In the genomic region with DNA sequence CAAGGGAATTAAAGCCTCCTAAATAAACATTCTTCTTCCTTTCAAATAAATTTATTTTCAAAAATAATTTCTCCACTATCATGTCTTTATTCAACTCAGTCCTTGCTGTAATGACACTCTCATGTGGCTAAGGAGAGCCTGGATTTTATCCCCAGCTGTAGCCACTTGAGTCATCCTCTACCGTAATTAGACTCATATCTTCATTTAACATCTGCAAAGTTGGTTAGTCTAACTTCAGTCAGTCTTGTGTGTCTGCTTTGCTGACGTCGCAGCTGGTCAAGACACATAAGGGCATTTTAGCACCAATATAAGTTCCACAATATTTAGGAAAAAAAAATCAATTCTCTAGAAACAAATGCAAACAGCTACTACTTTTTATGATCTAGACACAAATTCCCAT, we compare ENCODE assay signal across 1 cellular context.
TF ChIP-seq lines count a peak whose summit lies in the region.

No MANE protein-coding gene starts in this region.

TF ChIP-seq in K562, 482 proteins besides CTCF, POLR2A, EP300 and RAD21 (continued from another document):
- TF ChIP-seq, protein P1, sequence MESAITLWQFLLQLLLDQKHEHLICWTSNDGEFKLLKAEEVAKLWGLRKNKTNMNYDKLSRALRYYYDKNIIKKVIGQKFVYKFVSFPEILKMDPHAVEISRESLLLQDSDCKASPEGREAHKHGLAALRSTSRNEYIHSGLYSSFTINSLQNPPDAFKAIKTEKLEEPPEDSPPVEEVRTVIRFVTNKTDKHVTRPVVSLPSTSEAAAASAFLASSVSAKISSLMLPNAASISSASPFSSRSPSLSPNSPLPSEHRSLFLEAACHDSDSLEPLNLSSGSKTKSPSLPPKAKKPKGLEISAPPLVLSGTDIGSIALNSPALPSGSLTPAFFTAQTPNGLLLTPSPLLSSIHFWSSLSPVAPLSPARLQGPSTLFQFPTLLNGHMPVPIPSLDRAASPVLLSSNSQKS (CRISPR knock-in tag; IDR thresholded peaks at IDR 0.05), result no peak
- TF ChIP-seq HMG20B (CRISPR knock-in tag; IDR thresholded peaks at IDR 0.05) (no peak), PPARD (CRISPR knock-in tag; IDR thresholded peaks at IDR 0.05) (no peak), JUND (IDR thresholded peaks at IDR 0.05; ENCODE audit: borderline replicate concordance, low read depth, low read length) (peak; percentile 55; the same call in 1 of the 2 replicates), JUND (tag; IDR thresholded peaks at IDR 0.05; ENCODE audit: borderline replicate concordance, low read depth, low read length) (peak; percentile 61; the same call in 1 of the 3 replicates), C11orf30 (IDR thresholded peaks at IDR 0.05; ENCODE audit: low read depth) (no peak), ZNF217 (CRISPR knock-in tag; IDR thresholded peaks at IDR 0.05) (no peak), MCM5 (IDR thresholded peaks at IDR 0.05; ENCODE audit: low read depth) (no peak), RBBP5 (IDR thresholded peaks at IDR 0.05; ENCODE audit: borderline replicate concordance, insufficient read depth, low read length, poor library complexity, severe bottlenecking) (no peak), SMC3 (conservative IDR thresholded peaks at IDR 0.05; ENCODE audit: insufficient read depth, low read depth, low read length) (no peak), MCM3 (IDR thresholded peaks at IDR 0.05) (no peak), BRCA1 (IDR thresholded peaks at IDR 0.05) (no peak), BRCA1 (CRISPR knock-in tag; IDR thresholded peaks at IDR 0.05) (no peak), CBFA2T3 (IDR thresholded peaks at IDR 0.05) (peak; percentile 55), TEAD1 (CRISPR knock-in tag; IDR thresholded peaks at IDR 0.05) (no peak), RBM34 (IDR thresholded peaks at IDR 0.05; ENCODE audit: borderline replicate concordance, insufficient read depth, low read length) (no peak), EWSR1 (IDR thresholded peaks at IDR 0.05; ENCODE audit: borderline replicate concordance, low read depth, partially characterized antibody) (no peak), ELF4 (CRISPR knock-in tag; IDR thresholded peaks at IDR 0.05) (no peak), NCOA1 (IDR thresholded peaks at IDR 0.05; ENCODE audit: low read depth) (no peak), ZFP1 (CRISPR knock-in tag; IDR thresholded peaks at IDR 0.05) (peak; percentile 92), HNRNPH1 (optimal IDR thresholded peaks at IDR 0.05; ENCODE audit: low read depth, low read length) (no peak), ILF3 (IDR thresholded peaks at IDR 0.05; ENCODE audit: borderline replicate concordance) (no peak), SMAD1 (IDR thresholded peaks at IDR 0.05; ENCODE audit: low read depth, low read length, partially characterized antibody) (no peak)
- TF ChIP-seq, protein P2, sequence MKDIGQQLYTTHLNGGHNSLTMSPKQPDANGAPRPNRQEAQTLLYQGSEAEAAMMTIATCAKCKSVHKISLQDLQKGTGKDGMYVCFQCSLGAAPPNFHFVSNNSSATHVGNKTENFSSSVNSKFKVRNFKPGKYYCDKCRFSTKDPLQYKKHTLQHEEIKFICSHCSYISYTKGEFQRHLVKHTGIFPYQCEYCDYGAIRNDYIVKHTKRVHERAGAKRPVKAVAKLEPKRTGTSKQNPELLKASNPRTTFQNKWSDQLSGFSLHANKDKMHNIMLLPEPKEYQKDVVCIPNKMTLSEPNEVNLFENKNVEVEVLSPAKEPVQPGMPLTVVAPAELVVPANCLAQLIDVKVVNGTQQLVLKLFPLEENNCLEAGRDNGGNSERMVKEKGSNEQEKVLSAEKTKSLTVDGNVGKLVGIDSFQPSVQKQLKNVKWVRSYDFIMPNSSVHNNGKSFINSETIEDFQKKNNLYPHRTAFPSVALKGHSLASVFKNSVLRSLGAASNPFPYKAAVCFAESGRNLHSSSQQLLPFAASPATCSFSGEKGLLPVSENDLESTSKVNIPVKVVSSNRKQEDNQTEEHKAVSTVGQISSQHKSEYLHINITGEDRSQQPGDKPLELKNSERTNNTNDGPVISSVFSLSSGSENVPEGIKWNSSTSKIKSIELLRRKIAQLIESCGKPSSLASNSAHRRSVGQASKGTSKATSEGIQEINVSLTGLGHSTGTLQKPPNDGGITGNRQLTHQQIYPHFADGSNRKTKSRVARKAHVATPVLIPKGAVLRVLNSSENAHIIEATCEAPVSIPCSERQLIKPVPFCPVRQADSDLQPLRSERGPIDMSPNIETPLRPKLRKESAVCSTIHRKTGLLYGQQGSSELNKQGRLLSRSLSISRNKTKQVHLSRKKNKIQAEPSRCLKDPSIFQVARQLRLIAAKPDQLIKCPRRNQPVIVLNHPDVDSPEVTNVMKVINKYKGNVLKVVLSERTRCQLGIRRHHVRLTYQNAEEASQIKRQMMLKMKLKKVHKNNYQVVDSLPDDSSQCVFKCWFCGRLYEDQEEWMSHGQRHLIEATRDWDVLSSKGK (CRISPR knock-in tag; IDR thresholded peaks at IDR 0.05), result no peak
- TF ChIP-seq, protein P3, sequence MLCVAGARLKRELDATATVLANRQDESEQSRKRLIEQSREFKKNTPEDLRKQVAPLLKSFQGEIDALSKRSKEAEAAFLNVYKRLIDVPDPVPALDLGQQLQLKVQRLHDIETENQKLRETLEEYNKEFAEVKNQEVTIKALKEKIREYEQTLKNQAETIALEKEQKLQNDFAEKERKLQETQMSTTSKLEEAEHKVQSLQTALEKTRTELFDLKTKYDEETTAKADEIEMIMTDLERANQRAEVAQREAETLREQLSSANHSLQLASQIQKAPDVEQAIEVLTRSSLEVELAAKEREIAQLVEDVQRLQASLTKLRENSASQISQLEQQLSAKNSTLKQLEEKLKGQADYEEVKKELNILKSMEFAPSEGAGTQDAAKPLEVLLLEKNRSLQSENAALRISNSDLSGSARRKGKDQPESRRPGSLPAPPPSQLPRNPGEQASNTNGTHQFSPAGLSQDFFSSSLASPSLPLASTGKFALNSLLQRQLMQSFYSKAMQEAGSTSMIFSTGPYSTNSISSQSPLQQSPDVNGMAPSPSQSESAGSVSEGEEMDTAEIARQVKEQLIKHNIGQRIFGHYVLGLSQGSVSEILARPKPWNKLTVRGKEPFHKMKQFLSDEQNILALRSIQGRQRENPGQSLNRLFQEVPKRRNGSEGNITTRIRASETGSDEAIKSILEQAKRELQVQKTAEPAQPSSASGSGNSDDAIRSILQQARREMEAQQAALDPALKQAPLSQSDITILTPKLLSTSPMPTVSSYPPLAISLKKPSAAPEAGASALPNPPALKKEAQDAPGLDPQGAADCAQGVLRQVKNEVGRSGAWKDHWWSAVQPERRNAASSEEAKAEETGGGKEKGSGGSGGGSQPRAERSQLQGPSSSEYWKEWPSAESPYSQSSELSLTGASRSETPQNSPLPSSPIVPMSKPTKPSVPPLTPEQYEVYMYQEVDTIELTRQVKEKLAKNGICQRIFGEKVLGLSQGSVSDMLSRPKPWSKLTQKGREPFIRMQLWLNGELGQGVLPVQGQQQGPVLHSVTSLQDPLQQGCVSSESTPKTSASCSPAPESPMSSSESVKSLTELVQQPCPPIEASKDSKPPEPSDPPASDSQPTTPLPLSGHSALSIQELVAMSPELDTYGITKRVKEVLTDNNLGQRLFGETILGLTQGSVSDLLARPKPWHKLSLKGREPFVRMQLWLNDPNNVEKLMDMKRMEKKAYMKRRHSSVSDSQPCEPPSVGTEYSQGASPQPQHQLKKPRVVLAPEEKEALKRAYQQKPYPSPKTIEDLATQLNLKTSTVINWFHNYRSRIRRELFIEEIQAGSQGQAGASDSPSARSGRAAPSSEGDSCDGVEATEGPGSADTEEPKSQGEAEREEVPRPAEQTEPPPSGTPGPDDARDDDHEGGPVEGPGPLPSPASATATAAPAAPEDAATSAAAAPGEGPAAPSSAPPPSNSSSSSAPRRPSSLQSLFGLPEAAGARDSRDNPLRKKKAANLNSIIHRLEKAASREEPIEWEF (CRISPR knock-in tag; IDR thresholded peaks at IDR 0.05), result no peak
- TF ChIP-seq, protein P4, sequence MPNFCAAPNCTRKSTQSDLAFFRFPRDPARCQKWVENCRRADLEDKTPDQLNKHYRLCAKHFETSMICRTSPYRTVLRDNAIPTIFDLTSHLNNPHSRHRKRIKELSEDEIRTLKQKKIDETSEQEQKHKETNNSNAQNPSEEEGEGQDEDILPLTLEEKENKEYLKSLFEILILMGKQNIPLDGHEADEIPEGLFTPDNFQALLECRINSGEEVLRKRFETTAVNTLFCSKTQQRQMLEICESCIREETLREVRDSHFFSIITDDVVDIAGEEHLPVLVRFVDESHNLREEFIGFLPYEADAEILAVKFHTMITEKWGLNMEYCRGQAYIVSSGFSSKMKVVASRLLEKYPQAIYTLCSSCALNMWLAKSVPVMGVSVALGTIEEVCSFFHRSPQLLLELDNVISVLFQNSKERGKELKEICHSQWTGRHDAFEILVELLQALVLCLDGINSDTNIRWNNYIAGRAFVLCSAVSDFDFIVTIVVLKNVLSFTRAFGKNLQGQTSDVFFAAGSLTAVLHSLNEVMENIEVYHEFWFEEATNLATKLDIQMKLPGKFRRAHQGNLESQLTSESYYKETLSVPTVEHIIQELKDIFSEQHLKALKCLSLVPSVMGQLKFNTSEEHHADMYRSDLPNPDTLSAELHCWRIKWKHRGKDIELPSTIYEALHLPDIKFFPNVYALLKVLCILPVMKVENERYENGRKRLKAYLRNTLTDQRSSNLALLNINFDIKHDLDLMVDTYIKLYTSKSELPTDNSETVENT (CRISPR knock-in tag; IDR thresholded peaks at IDR 0.05), result no peak
- TF ChIP-seq, protein P5, sequence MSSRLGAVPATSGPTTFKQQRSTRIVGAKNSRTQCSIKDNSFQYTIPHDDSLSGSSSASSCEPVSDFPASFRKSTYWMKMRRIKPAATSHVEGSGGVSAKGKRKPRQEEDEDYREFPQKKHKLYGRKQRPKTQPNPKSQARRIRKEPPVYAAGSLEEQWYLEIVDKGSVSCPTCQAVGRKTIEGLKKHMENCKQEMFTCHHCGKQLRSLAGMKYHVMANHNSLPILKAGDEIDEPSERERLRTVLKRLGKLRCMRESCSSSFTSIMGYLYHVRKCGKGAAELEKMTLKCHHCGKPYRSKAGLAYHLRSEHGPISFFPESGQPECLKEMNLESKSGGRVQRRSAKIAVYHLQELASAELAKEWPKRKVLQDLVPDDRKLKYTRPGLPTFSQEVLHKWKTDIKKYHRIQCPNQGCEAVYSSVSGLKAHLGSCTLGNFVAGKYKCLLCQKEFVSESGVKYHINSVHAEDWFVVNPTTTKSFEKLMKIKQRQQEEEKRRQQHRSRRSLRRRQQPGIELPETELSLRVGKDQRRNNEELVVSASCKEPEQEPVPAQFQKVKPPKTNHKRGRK (tag; IDR thresholded peaks at IDR 0.05), result no peak
- TF ChIP-seq, protein P6, sequence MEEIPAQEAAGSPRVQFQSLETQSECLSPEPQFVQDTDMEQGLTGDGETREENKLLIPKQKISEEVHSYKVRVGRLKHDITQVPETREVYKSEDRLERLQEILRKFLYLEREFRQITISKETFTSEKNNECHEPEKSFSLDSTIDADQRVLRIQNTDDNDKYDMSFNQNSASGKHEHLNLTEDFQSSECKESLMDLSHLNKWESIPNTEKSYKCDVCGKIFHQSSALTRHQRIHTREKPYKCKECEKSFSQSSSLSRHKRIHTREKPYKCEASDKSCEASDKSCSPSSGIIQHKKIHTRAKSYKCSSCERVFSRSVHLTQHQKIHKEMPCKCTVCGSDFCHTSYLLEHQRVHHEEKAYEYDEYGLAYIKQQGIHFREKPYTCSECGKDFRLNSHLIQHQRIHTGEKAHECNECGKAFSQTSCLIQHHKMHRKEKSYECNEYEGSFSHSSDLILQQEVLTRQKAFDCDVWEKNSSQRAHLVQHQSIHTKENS (CRISPR knock-in tag; IDR thresholded peaks at IDR 0.05), result no peak
- TF ChIP-seq, protein P7, sequence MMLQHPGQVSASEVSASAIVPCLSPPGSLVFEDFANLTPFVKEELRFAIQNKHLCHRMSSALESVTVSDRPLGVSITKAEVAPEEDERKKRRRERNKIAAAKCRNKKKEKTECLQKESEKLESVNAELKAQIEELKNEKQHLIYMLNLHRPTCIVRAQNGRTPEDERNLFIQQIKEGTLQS (IDR thresholded peaks at IDR 0.05), result peak; percentile 41; the same call in 1 of the 2 replicates
- TF ChIP-seq, protein P7 (CRISPR knock-in tag; conservative IDR thresholded peaks at IDR 0.05), result no peak
- TF ChIP-seq, protein P8, sequence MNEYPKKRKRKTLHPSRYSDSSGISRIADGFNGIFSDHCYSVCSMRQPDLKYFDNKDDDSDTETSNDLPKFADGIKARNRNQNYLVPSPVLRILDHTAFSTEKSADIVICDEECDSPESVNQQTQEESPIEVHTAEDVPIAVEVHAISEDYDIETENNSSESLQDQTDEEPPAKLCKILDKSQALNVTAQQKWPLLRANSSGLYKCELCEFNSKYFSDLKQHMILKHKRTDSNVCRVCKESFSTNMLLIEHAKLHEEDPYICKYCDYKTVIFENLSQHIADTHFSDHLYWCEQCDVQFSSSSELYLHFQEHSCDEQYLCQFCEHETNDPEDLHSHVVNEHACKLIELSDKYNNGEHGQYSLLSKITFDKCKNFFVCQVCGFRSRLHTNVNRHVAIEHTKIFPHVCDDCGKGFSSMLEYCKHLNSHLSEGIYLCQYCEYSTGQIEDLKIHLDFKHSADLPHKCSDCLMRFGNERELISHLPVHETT (CRISPR knock-in tag; conservative IDR thresholded peaks at IDR 0.05 in 1 of 2, IDR thresholded peaks at IDR 0.05 in 1 of 2), result no peak
- TF ChIP-seq, protein P9, sequence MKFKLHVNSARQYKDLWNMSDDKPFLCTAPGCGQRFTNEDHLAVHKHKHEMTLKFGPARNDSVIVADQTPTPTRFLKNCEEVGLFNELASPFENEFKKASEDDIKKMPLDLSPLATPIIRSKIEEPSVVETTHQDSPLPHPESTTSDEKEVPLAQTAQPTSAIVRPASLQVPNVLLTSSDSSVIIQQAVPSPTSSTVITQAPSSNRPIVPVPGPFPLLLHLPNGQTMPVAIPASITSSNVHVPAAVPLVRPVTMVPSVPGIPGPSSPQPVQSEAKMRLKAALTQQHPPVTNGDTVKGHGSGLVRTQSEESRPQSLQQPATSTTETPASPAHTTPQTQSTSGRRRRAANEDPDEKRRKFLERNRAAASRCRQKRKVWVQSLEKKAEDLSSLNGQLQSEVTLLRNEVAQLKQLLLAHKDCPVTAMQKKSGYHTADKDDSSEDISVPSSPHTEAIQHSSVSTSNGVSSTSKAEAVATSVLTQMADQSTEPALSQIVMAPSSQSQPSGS (CRISPR knock-in tag; IDR thresholded peaks at IDR 0.05), result no peak
